8 cellular contexts compared by ENCODE assay signal in genomic region chr1:71068325-71069240, GRCh38. TPM values are rescaled to one million over a fixed set of nuclear protein-coding genes. Genes with fewer than 3 reads are reported as not detected.
DNase-seq lines count a peak whose midpoint lies in the region; ATAC-seq lines count a peak whose summit lies in the region.

No MANE protein-coding gene starts in this region.

- peak overlapping the region; percentile 18 for H3K4me3 Mint-ChIP-seq in activated CD8-positive, alpha-beta memory T cell treated with anti-CD3 and anti-CD28 coated beads, Interleukin-2, amount 10 ng/mL, durations not matched to agents 7 days and 5 days
- peak overlapping the region in 1 of 10 donors; percentile 54 for H3K4me3 Mint-ChIP-seq in naive thymus-derived CD4-positive, alpha-beta T cell

- H3K36me3 ChIP-seq in naive thymus-derived CD4-positive, alpha-beta T cell (ENCODE audit: control insufficient read depth in 2 of 3, insufficient read depth in 3 of 3, low read length in 3 of 3): peaks cover 42 to 80% (median 62%) of the 10 kb centered on the region in 3 experiments

- no peaks in the 10 kb centered on the region for H3K27me3 Mint-ChIP-seq in activated CD8-positive, alpha-beta memory T cell treated with anti-CD3 and anti-CD28 coated beads, Interleukin-2, amount 10 ng/mL, durations not matched to agents 7 days and 5 days
- H3K27me3 Mint-ChIP-seq in naive thymus-derived CD4-positive, alpha-beta T cell: no peaks in the 10 kb centered on the region

- POLR2A ChIA-PET in naive thymus-derived CD4-positive, alpha-beta T cell (lab: Charles Lee): interaction anchor here (1.5 kb wide), 1 partner anchor 12 kb away, joined by 7 read pairs; the partner anchor contains the start of gene ZRANB2

- H3K9me3 Mint-ChIP-seq in activated CD8-positive, alpha-beta memory T cell treated with anti-CD3 and anti-CD28 coated beads, Interleukin-2, amount 10 ng/mL, durations not matched to agents 7 days and 5 days (ENCODE audit: low read depth): no peaks in the 10 kb centered on the region
- H3K9me3 Mint-ChIP-seq in naive thymus-derived CD4-positive, alpha-beta T cell: no peaks in the 10 kb centered on the region

- H3K4me3 ChIP-seq in naive thymus-derived CD4-positive, alpha-beta T cell (ENCODE audit: low read length): no peak overlapping the region

- intact Hi-C loops in naive thymus-derived CD4-positive, alpha-beta T cell (cut with micrococcal nuclease): loop anchor here in 1 of 2 donors (1.0 to 5.0 kb wide), 2 partner anchors 13 to 656 kb away; partner anchors contain the start of genes CTH and ZRANB2

- ATAC-seq in activated CD8-positive, alpha-beta memory T cell treated with anti-CD3 and anti-CD28 coated beads, Interleukin-2, amount 10 ng/mL, durations not matched to agents 7 days and 5 days: peak; percentile 97
- peak; percentile 75 for ATAC-seq in HG02588 (IDR thresholded peaks at IDR 0.05; ENCODE audit: unreplicated experiment)
- peak; percentile 90 for ATAC-seq in HG03469 (IDR thresholded peaks at IDR 0.05; ENCODE audit: unreplicated experiment)
- ATAC-seq in naive thymus-derived CD4-positive, alpha-beta T cell: no peak

- peaks cover 58% of the 10 kb centered on the region for H3K36me3 Mint-ChIP-seq in activated CD8-positive, alpha-beta memory T cell treated with anti-CD3 and anti-CD28 coated beads, Interleukin-2, amount 10 ng/mL, durations not matched to agents 7 days and 5 days
- H3K36me3 Mint-ChIP-seq in naive thymus-derived CD4-positive, alpha-beta T cell: peaks cover 0 to 47% (median 33%) of the 10 kb centered on the region in 5 donors

- H3K27ac ChIP-seq in naive thymus-derived CD4-positive, alpha-beta T cell (ENCODE audit: low read depth, low read length): no peak overlapping the region

- no peaks in the 10 kb centered on the region for H3K9me3 ChIP-seq in naive thymus-derived CD4-positive, alpha-beta T cell (ENCODE audit: control insufficient read depth in 2 of 3, low read length in 3 of 3)

- H3K4me1 Mint-ChIP-seq in activated CD8-positive, alpha-beta memory T cell treated with anti-CD3 and anti-CD28 coated beads, Interleukin-2, amount 10 ng/mL, durations not matched to agents 7 days and 5 days: peaks cover 28% of the 10 kb centered on the region
- H3K4me1 Mint-ChIP-seq in naive thymus-derived CD4-positive, alpha-beta T cell: peaks cover 7 to 38% (median 10%) of the 10 kb centered on the region in 7 donors

- no peaks in the 10 kb centered on the region for H3K4me1 ChIP-seq in naive thymus-derived CD4-positive, alpha-beta T cell (ENCODE audit: control insufficient read depth in 2 of 2, insufficient read depth in 2 of 2, low read length in 2 of 2)

- DNase-seq in activated CD8-positive, alpha-beta memory T cell treated with anti-CD3 and anti-CD28 coated beads, Interleukin-2, amount 10 ng/mL, durations not matched to agents 7 days and 5 days: no peak
- no peak for DNase-seq in activated CD8-positive, alpha-beta memory T cell treated with anti-CD3 and anti-CD28 coated beads, Interleukin-2, amount 50 U/mL, for 48 hours
- DNase-seq in naive thymus-derived CD4-positive, alpha-beta T cell: no peak
- DNase-seq in DMS 273 (lab: John Stamatoyannopoulos, UW; ENCODE audit: unreplicated experiment) (no peak), NCI-H510A treated with DMSO at 0.1 percent for 48 hours (lab: John Stamatoyannopoulos, UW) (no peak)
- DNase-seq in activated CD4-positive, CD25-positive, alpha-beta regulatory T cell treated with anti-CD3 and anti-CD28 coated beads, Interleukin-2, amount 50 U/mL, for 72 hours: no peak

- CTCF ChIA-PET in activated CD8-positive, alpha-beta memory T cell treated with anti-CD3 and anti-CD28 coated beads, Interleukin-2, amount 10 ng/mL, durations not matched to agents 7 days and 5 days (lab: Charles Lee): interaction anchor here (2.6 kb wide), 1 partner anchor 12 kb away, joined by 11 read pairs; the partner anchor contains the start of gene ZRANB2
- CTCF ChIA-PET in naive thymus-derived CD4-positive, alpha-beta T cell (lab: Charles Lee): no interaction called here

- peak overlapping the region; percentile 75 for H3K27ac Mint-ChIP-seq in activated CD8-positive, alpha-beta memory T cell treated with anti-CD3 and anti-CD28 coated beads, Interleukin-2, amount 10 ng/mL, durations not matched to agents 7 days and 5 days
- peak overlapping the region in 5 of 9 donors; percentile 14 to 84 (median 40) for H3K27ac Mint-ChIP-seq in naive thymus-derived CD4-positive, alpha-beta T cell

- no peaks in the 10 kb centered on the region for H3K27me3 ChIP-seq in naive thymus-derived CD4-positive, alpha-beta T cell (ENCODE audit: control insufficient read depth in 2 of 2, insufficient read depth in 2 of 2, low read length in 2 of 2)

RNA-seq across cellular contexts. Expression of gene ZRANB2, which starts 12.3 kb away (rescaled TPM):
- 100 to 1,000 TPM; 118 to 119 TPM for total RNA-seq in activated CD8-positive, alpha-beta memory T cell treated with anti-CD3 and anti-CD28 coated beads, Interleukin-2, amount 10 ng/mL, durations not matched to agents 7 days and 5 days
- total RNA-seq in naive thymus-derived CD4-positive, alpha-beta T cell: 100 to 1,000 TPM in 3 of 5 experiments, 10 to 100 TPM in 2; 84.9 to 167 (median 121) TPM
- 10 to 100 TPM; 31.1 to 64.3 TPM for polyA plus RNA-seq in naive thymus-derived CD4-positive, alpha-beta T cell

RNA-seq across cellular contexts. Expression of gene PTGER3, which starts 21.0 kb away (rescaled TPM):
- total RNA-seq in activated CD8-positive, alpha-beta memory T cell treated with anti-CD3 and anti-CD28 coated beads, Interleukin-2, amount 10 ng/mL, durations not matched to agents 7 days and 5 days: under 1 TPM; 0.06 to 0.80 TPM
- 1 to 10 TPM in 3 of 5 experiments, not detected in 2; 2.4 to 4.3 (median 3.7) TPM for total RNA-seq in naive thymus-derived CD4-positive, alpha-beta T cell
- under 1 TPM in 1 of 2 donors, not detected in 1; 0.07 TPM for polyA plus RNA-seq in naive thymus-derived CD4-positive, alpha-beta T cell
